In the genomic region with DNA sequence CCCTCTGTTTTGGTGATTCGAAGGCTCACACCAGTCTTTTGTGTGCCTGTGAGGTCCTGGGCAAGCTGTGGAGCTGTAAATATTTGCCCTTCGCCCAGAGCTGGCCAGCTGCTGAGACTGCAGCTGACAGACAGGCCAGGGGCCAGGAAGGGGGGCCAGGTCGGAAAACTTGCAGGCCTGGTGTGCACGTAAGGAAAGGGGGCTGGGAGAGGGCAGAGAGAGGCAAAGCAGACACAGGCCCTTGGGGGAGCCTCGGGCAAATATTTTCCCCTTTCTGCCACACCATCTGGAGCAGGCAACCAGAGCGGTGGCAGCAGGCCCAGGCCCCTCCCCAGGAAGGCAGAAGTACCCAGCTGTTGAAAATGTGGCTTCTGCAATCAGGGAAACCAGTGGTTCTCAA, we compare ENCODE assay signal across 8 cellular contexts. TPM values are rescaled to one million over a fixed set of nuclear protein-coding genes. Genes with fewer than 3 reads are reported as not detected.
DNase-seq lines count a peak whose midpoint lies in the region; ATAC-seq and TF ChIP-seq lines count a peak whose summit lies in the region.

No MANE protein-coding gene starts in this region.

- peaks cover 24% of the 10 kb centered on the region for H3K9me3 Mint-ChIP-seq in glutamatergic neuron (ENCODE audit: unreplicated experiment)

- DNase-seq in ELF-1 (ENCODE audit: low read depth, low spot score) (peak; percentile 92), RPMI7951 (ENCODE audit: low read depth) (peak; percentile 71), glutamatergic neuron (peak; percentile 55), prostate gland (ENCODE audit: low spot score) (peak; percentile 85), RKO (ENCODE audit: low spot score) (no peak)
- no peak for DNase-seq in activated T-cell treated with anti-CD3 and anti-CD28 coated beads, Interleukin-2, amount 50 U/mL, for 1 hour

- no peak for TF ChIP-seq POLR2A in prostate gland (IDR thresholded peaks at IDR 0.05)

- 10% methylated on average over 6 of the region's 6 CpGs for WGBS in prostate gland

- H3K27me3 Mint-ChIP-seq in glutamatergic neuron (ENCODE audit: unreplicated experiment) = peaks cover 2% of the 10 kb centered on the region

- TF ChIP-seq CTCF in glutamatergic neuron (IDR thresholded peaks at IDR 0.05; ENCODE audit: partially characterized antibody, unreplicated experiment) (no peak), prostate gland (IDR thresholded peaks at IDR 0.05) (no peak)

- H3K9me3 ChIP-seq in prostate gland = no peaks in the 10 kb centered on the region

- intact Hi-C loops in prostate gland (cut with DNase I) = loop anchor here (5.0 to 10.0 kb wide), 4 partner anchors 100 to 517 kb away; no protein-coding TSS in a partner anchor

- ATAC-seq in HG02840 (IDR thresholded peaks at IDR 0.05; ENCODE audit: low FRiP score, unreplicated experiment) (no peak), HG02981 (IDR thresholded peaks at IDR 0.05; ENCODE audit: unreplicated experiment) (no peak)

- peak overlapping the region; percentile 78 to 81 for H3K4me3 ChIP-seq in prostate gland

- H3K4me3 Mint-ChIP-seq in glutamatergic neuron (ENCODE audit: unreplicated experiment) = peak overlapping the region; percentile 92

- peak overlapping the region; percentile 88 to 92 for H3K27ac ChIP-seq in prostate gland

- peaks cover 5% of the 10 kb centered on the region for H3K4me1 ChIP-seq in prostate gland (replicated peaks)

- H3K27ac Mint-ChIP-seq in glutamatergic neuron (ENCODE audit: unreplicated experiment) = peak overlapping the region; percentile 93

- no peaks in the 10 kb centered on the region for H3K36me3 ChIP-seq in prostate gland

- no peaks in the 10 kb centered on the region for H3K27me3 ChIP-seq in prostate gland (replicated peaks; ENCODE audit: insufficient read depth)

- peaks cover 37% of the 10 kb centered on the region for H3K4me1 Mint-ChIP-seq in glutamatergic neuron (ENCODE audit: low read depth, unreplicated experiment)

- H3K36me3 Mint-ChIP-seq in glutamatergic neuron (ENCODE audit: unreplicated experiment) = no peaks in the 10 kb centered on the region

RNA-seq across cellular contexts. Expression of a gene that starts 2.6 kb away (rescaled TPM):
- total RNA-seq in RPMI7951 (2014; rRNA removed; shearing (Covaris generic)) = 3.5 and 3.8 TPM in 2 replicates
- total RNA-seq in glutamatergic neuron (ENCODE audit: unreplicated experiment) (21.9 TPM), prostate gland (100 to 1,000 TPM in 1 of 2 donors, 10 to 100 TPM in 1; 80.9 to 143 TPM)

Comparison
In these comparisons a context has a peak if more than half of its experiments do, and no peak if none do; other contexts are left out.
1. DNase-seq: peak in ELF-1 (single experiment), RPMI7951 (single experiment), glutamatergic neuron (single experiment) and prostate gland (single experiment); none in activated T-cell treated with anti-CD3 and anti-CD28 coated beads, Interleukin-2, amount 50 U/mL, for 1 hour (single experiment) and RKO (single experiment).